In the genomic region with DNA sequence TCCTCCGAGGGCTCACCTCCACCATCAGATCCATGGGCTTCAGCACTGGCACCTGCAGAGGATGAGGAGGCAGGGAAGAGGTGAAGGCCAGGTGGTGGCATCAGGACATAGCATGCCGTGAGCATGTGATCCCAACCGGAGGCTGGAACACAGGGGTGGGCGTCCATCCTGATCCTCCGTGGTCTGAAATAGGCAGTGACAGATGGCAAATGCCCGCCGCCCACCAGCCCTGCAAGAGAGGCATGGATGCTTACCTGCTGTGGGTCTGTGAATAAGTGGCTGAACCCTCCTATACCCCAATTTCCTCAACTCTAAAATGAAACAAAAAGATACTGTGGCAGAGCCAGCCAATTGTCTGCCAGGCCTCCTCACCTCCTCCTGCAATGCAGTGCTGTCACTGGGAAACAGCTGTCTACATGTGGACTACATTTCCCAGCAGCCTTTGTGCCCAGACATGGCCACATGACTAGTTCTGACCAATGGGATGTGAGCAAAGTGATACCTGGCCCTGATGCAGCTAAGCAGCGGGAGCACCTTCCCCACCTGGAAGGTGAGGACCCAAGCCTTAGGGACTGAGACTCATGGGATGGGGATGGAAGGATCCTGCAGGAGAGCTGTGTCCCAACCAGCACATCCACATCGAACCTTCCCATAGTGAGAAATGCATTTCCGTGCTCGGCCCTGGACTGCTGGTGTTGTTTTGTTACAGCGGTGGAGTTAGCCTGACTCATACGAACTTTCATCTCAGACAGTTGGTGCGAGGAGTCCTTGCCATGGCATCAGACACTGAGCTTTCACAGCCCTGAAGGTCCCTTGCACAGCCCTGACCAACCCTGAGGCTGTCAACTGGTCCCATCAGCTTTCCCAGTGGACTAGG, we compare ENCODE assay signal across 9 cellular contexts.
A peak's percentile ranks its signal among the peaks of the same experiment; 100 is the strongest.
DNase-seq lines count a peak whose midpoint lies in the region; ATAC-seq and TF ChIP-seq lines count a peak whose summit lies in the region.
"Had no signal": no experiment of that assay in that cellular context is flagged by ENCODE, and none has a peak within 500 bp of the region (broad histone marks: within the 10 kb centered on the region; RNA-seq: fewer than 3 reads in every experiment).

No MANE protein-coding gene starts in this region.

- H3K4me3 Mint-ChIP-seq in Caco-2 (ENCODE audit: unreplicated experiment) = no peak overlapping the region
- H3K4me3 Mint-ChIP-seq in activated CD4-positive, alpha-beta memory T cell treated with anti-CD3 and anti-CD28 coated beads for 36 hours = no peak overlapping the region

- H3K27ac Mint-ChIP-seq in Caco-2 (ENCODE audit: unreplicated experiment) = no peak overlapping the region
- no peak overlapping the region for H3K27ac Mint-ChIP-seq in activated CD4-positive, alpha-beta memory T cell treated with anti-CD3 and anti-CD28 coated beads for 36 hours

- H3K36me3 Mint-ChIP-seq in Caco-2 (ENCODE audit: insufficient read depth, unreplicated experiment) = no peaks in the 10 kb centered on the region
- H3K36me3 Mint-ChIP-seq in activated CD4-positive, alpha-beta memory T cell treated with anti-CD3 and anti-CD28 coated beads for 36 hours = no peaks in the 10 kb centered on the region

- peak; percentile 73 for ATAC-seq in GM18511 (IDR thresholded peaks at IDR 0.05; ENCODE audit: unreplicated experiment)
- ATAC-seq in HG03432 (IDR thresholded peaks at IDR 0.05; ENCODE audit: unreplicated experiment) = no peak
- ATAC-seq: body of pancreas had no signal

- no peaks in the 10 kb centered on the region for H3K9me3 Mint-ChIP-seq in Caco-2 (ENCODE audit: unreplicated experiment)
- H3K9me3 Mint-ChIP-seq in activated CD4-positive, alpha-beta memory T cell treated with anti-CD3 and anti-CD28 coated beads for 36 hours = no peaks in the 10 kb centered on the region

- no TSS peak for BruUV-seq in Caco-2 (replicated peaks; lab: Mats Ljungman, UMichigan)

- no peak for TF ChIP-seq RAD21 in Ishikawa (IDR thresholded peaks at IDR 0.05; ENCODE audit: low read depth)

- no peak for TF ChIP-seq EP300 in Ishikawa (IDR thresholded peaks at IDR 0.05; ENCODE audit: borderline replicate concordance)

- H3K4me1 Mint-ChIP-seq in Caco-2 (ENCODE audit: low read depth, unreplicated experiment) = no peaks in the 10 kb centered on the region
- no peaks in the 10 kb centered on the region for H3K4me1 Mint-ChIP-seq in activated CD4-positive, alpha-beta memory T cell treated with anti-CD3 and anti-CD28 coated beads for 36 hours (ENCODE audit: low read depth)

- no peaks in the 10 kb centered on the region for H3K4me1 ChIP-seq in Caco-2
- H3K4me1 ChIP-seq: body of pancreas had no signal

- no peak overlapping the region for H3K4me3 ChIP-seq in Caco-2 (ENCODE audit: low read depth, low read length)
- H3K4me3 ChIP-seq: body of pancreas had no signal

- H3K9me3 ChIP-seq in Caco-2 = no peaks in the 10 kb centered on the region
- H3K9me3 ChIP-seq: body of pancreas had no signal

- peaks cover 15% of the 10 kb centered on the region for H3K27me3 Mint-ChIP-seq in Caco-2 (ENCODE audit: insufficient read depth, unreplicated experiment)
- peaks cover 8% of the 10 kb centered on the region for H3K27me3 Mint-ChIP-seq in activated CD4-positive, alpha-beta memory T cell treated with anti-CD3 and anti-CD28 coated beads for 36 hours

- intact Hi-C loops in Caco-2 (cut with micrococcal nuclease; ENCODE audit: unreplicated experiment) = no loop called here
- intact Hi-C loops in activated CD4-positive, alpha-beta memory T cell treated with anti-CD3 and anti-CD28 coated beads for 36 hours (cut with micrococcal nuclease) = no loop called here

- no peaks in the 10 kb centered on the region for H3K27me3 ChIP-seq in Caco-2 (replicated peaks; ENCODE audit: control insufficient read depth, insufficient read depth, low read length)
- H3K27me3 ChIP-seq: body of pancreas had no signal

- POLR2A ChIA-PET in Caco-2 (lab: Charles Lee) = no interaction called here
- POLR2A ChIA-PET in activated CD4-positive, alpha-beta memory T cell treated with anti-CD3 and anti-CD28 coated beads for 36 hours (lab: Charles Lee) = no interaction called here

- CTCF ChIA-PET in Caco-2 (lab: Charles Lee) = no interaction called here
- CTCF ChIA-PET in activated CD4-positive, alpha-beta memory T cell treated with anti-CD3 and anti-CD28 coated beads for 36 hours (lab: Charles Lee) = interaction anchor here (1.3 kb wide), 1 partner anchor 39 kb away, joined by 3 read pairs; no protein-coding TSS in a partner anchor

- TF ChIP-seq CTCF in Caco-2 (IDR thresholded peaks at IDR 0.05; ENCODE audit: insufficient read depth in 1 of 2, low read depth in 1 of 2, low read length in 1 of 2, severe bottlenecking in 1 of 2, unreplicated experiment in 1 of 2) = no peak

- peak; percentile 50 to 63 for DNase-seq in Caco-2
- peak; percentile 33 for DNase-seq in activated CD4-positive, alpha-beta memory T cell treated with anti-CD3 and anti-CD28 coated beads for 36 hours
- DNase-seq in iPS-NIHi11 (ENCODE audit: low spot score) = peak; percentile 88
- no peak for DNase-seq in GF-D8 (lab: John Stamatoyannopoulos, UW)
- no peak for DNase-seq in NOMO-1 treated with dmso at 0.1 percent for 144 hours (lab: John Stamatoyannopoulos, UW; ENCODE audit: unreplicated experiment)

- no peaks in the 10 kb centered on the region for H3K36me3 ChIP-seq in Caco-2 (ENCODE audit: control insufficient read depth, insufficient read depth, low read length)

TF ChIP-seq in Ishikawa, 13 proteins besides CTCF, POLR2A, EP300 and RAD21:
- TF ChIP-seq FOXM1 (IDR thresholded peaks at IDR 0.05; ENCODE audit: borderline replicate concordance, low read depth) (no peak), CEBPB (IDR thresholded peaks at IDR 0.05) (no peak), CREB1 (IDR thresholded peaks at IDR 0.05; ENCODE audit: low read depth) (no peak), YY1 (IDR thresholded peaks at IDR 0.05; ENCODE audit: low read depth) (no peak), ZBTB7A (IDR thresholded peaks at IDR 0.05; ENCODE audit: low read depth) (no peak)
- TF ChIP-seq, protein P1, sequence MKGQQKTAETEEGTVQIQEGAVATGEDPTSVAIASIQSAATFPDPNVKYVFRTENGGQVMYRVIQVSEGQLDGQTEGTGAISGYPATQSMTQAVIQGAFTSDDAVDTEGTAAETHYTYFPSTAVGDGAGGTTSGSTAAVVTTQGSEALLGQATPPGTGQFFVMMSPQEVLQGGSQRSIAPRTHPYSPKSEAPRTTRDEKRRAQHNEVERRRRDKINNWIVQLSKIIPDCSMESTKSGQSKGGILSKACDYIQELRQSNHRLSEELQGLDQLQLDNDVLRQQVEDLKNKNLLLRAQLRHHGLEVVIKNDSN (IDR thresholded peaks at IDR 0.05) = peak; percentile 97
- TF ChIP-seq, protein P2, sequence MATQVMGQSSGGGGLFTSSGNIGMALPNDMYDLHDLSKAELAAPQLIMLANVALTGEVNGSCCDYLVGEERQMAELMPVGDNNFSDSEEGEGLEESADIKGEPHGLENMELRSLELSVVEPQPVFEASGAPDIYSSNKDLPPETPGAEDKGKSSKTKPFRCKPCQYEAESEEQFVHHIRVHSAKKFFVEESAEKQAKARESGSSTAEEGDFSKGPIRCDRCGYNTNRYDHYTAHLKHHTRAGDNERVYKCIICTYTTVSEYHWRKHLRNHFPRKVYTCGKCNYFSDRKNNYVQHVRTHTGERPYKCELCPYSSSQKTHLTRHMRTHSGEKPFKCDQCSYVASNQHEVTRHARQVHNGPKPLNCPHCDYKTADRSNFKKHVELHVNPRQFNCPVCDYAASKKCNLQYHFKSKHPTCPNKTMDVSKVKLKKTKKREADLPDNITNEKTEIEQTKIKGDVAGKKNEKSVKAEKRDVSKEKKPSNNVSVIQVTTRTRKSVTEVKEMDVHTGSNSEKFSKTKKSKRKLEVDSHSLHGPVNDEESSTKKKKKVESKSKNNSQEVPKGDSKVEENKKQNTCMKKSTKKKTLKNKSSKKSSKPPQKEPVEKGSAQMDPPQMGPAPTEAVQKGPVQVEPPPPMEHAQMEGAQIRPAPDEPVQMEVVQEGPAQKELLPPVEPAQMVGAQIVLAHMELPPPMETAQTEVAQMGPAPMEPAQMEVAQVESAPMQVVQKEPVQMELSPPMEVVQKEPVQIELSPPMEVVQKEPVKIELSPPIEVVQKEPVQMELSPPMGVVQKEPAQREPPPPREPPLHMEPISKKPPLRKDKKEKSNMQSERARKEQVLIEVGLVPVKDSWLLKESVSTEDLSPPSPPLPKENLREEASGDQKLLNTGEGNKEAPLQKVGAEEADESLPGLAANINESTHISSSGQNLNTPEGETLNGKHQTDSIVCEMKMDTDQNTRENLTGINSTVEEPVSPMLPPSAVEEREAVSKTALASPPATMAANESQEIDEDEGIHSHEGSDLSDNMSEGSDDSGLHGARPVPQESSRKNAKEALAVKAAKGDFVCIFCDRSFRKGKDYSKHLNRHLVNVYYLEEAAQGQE (IDR thresholded peaks at IDR 0.05; ENCODE audit: low read depth) = no peak
TF ChIP-seq in Ishikawa: peak in this region for 1.

Comparison
In these comparisons a context has a peak if more than half of its experiments do, and no peak if none do; other contexts are left out.
1. DNase-seq: peak in Caco-2 (2 of 2), activated CD4-positive, alpha-beta memory T cell treated with anti-CD3 and anti-CD28 coated beads for 36 hours (single experiment) and iPS-NIHi11 (single experiment); none in GF-D8 (single experiment) and NOMO-1 treated with dmso at 0.1 percent for 144 hours (single experiment).